33 cellular contexts compared by ENCODE assay signal in genomic region chr1:53001128-53001527, GRCh38.
"Had no signal": no experiment of that assay in that cellular context is flagged by ENCODE, and none has a peak within 500 bp of the region (broad histone marks: within the 10 kb centered on the region; RNA-seq: fewer than 3 reads in every experiment).

No MANE protein-coding gene starts in this region.

- H3K4me3 Mint-ChIP-seq: activated CD4-positive, alpha-beta memory T cell treated with anti-CD3 and anti-CD28 coated beads for 36 hours; activated CD4-positive, alpha-beta T cell treated with anti-CD3 and anti-CD28 coated beads for 36 hours; activated naive CD4-positive, alpha-beta T cell treated with anti-CD3 and anti-CD28 coated beads, Interleukin-2, amount 10 ng/mL, durations not matched to agents 7 days and 5 days; activated naive CD8-positive, alpha-beta T cell; activated naive CD8-positive, alpha-beta T cell treated with anti-CD3 and anti-CD28 coated beads, Interleukin-2, amount 50 U/mL, for 24 hours; activated T-cell treated with anti-CD3 and anti-CD28 coated beads, Interleukin-2, amount 50 U/mL, for 4 hours; activated T-helper 1 cell treated with anti-CD3 and anti-CD28 coated beads, Interleukin-12 subunit alpha, Interleukin-12 subunit beta, Interleukin-2, Interleukin-4 antibody, amounts not matched to agents 30 ng/mL and 10 ng/mL and 1 ng/mL, durations not matched to agents 14 hours and 24 hours and 36 hours; brain; T-helper 1 cell treated with Interleukin-12 subunit alpha and Interleukin-12 subunit beta and Interleukin-4 antibody, amounts not matched to agents 30 μg/mL and 1 μg/mL, for 36 hours; T-helper 2 cell treated with Interferon-gamma antibody and Interleukin-4, amounts not matched to agents 5 μg/mL and 100 μg/mL, for 36 hours; WTC11 had no signal

- H3K27me3 Mint-ChIP-seq: activated CD4-positive, alpha-beta memory T cell treated with anti-CD3 and anti-CD28 coated beads for 36 hours; activated CD4-positive, alpha-beta T cell treated with anti-CD3 and anti-CD28 coated beads for 36 hours; activated naive CD4-positive, alpha-beta T cell treated with anti-CD3 and anti-CD28 coated beads, Interleukin-2, amount 10 ng/mL, durations not matched to agents 7 days and 5 days; activated naive CD8-positive, alpha-beta T cell; activated naive CD8-positive, alpha-beta T cell treated with anti-CD3 and anti-CD28 coated beads, Interleukin-2, amount 50 U/mL, for 24 hours had no signal

- H3K4me1 Mint-ChIP-seq: activated CD4-positive, alpha-beta T cell treated with anti-CD3 and anti-CD28 coated beads for 36 hours; activated naive CD4-positive, alpha-beta T cell treated with anti-CD3 and anti-CD28 coated beads, Interleukin-2, amount 10 ng/mL, durations not matched to agents 7 days and 5 days; activated naive CD8-positive, alpha-beta T cell treated with anti-CD3 and anti-CD28 coated beads, Interleukin-2, amount 50 U/mL, for 24 hours; brain; WTC11 had no signal

- DNase-seq: activated CD4-positive, alpha-beta memory T cell treated with anti-CD3 and anti-CD28 coated beads for 36 hours; activated CD4-positive, alpha-beta T cell treated with anti-CD3 and anti-CD28 coated beads for 36 hours; activated CD4-positive, alpha-beta T cell treated with anti-CD3 and anti-CD28 coated beads, Interleukin-2, amount 50 U/mL, for 1 hour; activated CD8-positive, alpha-beta memory T cell treated with anti-CD3 and anti-CD28 coated beads, Interleukin-2, amount 50 U/mL, for 4 hours; activated naive CD4-positive, alpha-beta T cell treated with anti-CD3 and anti-CD28 coated beads, Interleukin-2, amount 10 ng/mL, durations not matched to agents 7 days and 5 days; activated naive CD8-positive, alpha-beta T cell treated with anti-CD3 and anti-CD28 coated beads, Interleukin-2, amount 50 U/mL, for 24 hours; activated T-cell treated with anti-CD3 and anti-CD28 coated beads for 4 hours; activated T-cell treated with anti-CD3 and anti-CD28 coated beads, Interleukin-2, amount 50 U/mL, for 4 hours; anterior cingulate cortex; caudate nucleus; cerebellar nuclear complex; KG1; MM.1S; NCI-H1048; NCI-H1105 treated with DMSO at 0.1 percent for 48 hours; NCI-H1694; NCI-H1930; NCI-H2081 treated with DMSO at 0.1 percent for 48 hours; NCI-H226; NCI-H524 treated with DMSO at 0.1 percent for 48 hours; PC-3; Peyer's patch; RPMI8226; SIG-M5 had no signal

- H3K27ac Mint-ChIP-seq: activated CD4-positive, alpha-beta memory T cell treated with anti-CD3 and anti-CD28 coated beads for 36 hours; activated CD4-positive, alpha-beta T cell treated with anti-CD3 and anti-CD28 coated beads for 36 hours; activated naive CD4-positive, alpha-beta T cell treated with anti-CD3 and anti-CD28 coated beads, Interleukin-2, amount 10 ng/mL, durations not matched to agents 7 days and 5 days; activated naive CD8-positive, alpha-beta T cell; activated naive CD8-positive, alpha-beta T cell treated with anti-CD3 and anti-CD28 coated beads, Interleukin-2, amount 50 U/mL, for 24 hours; activated T-helper 1 cell treated with anti-CD3 and anti-CD28 coated beads, Interleukin-12 subunit alpha, Interleukin-12 subunit beta, Interleukin-2, Interleukin-4 antibody, amounts not matched to agents 30 ng/mL and 10 ng/mL and 1 ng/mL, durations not matched to agents 14 hours and 24 hours and 36 hours; brain; T-helper 1 cell treated with Interleukin-12 subunit alpha and Interleukin-12 subunit beta and Interleukin-4 antibody, amounts not matched to agents 30 μg/mL and 1 μg/mL, for 36 hours; T-helper 2 cell treated with Interferon-gamma antibody and Interleukin-4, amounts not matched to agents 5 μg/mL and 100 μg/mL, for 36 hours; WTC11 had no signal

- ATAC-seq: activated CD4-positive, alpha-beta T cell treated with anti-CD3 and anti-CD28 coated beads for 36 hours; activated CD4-positive, CD25-positive, alpha-beta regulatory T cell treated with anti-CD3 and anti-CD28 coated beads, Interleukin-2, amount 50 U/mL, for 24 hours; activated naive CD8-positive, alpha-beta T cell treated with anti-CD3 and anti-CD28 coated beads, Interleukin-2, amount 50 U/mL, for 24 hours; activated T-cell treated with anti-CD3 and anti-CD28 coated beads, Interleukin-2, amount 50 U/mL, for 4 hours; PC-3; Right ventricle myocardium inferior; SK-N-SH treated with all-trans-retinoic acid at 6 μM for 48 hours; WTC11 had no signal

- H3K9me3 Mint-ChIP-seq: activated CD4-positive, alpha-beta memory T cell treated with anti-CD3 and anti-CD28 coated beads for 36 hours; activated naive CD8-positive, alpha-beta T cell treated with anti-CD3 and anti-CD28 coated beads, Interleukin-2, amount 50 U/mL, for 24 hours; activated T-cell treated with anti-CD3 and anti-CD28 coated beads, Interleukin-2, amount 50 U/mL, for 4 hours; activated T-helper 1 cell treated with anti-CD3 and anti-CD28 coated beads, Interleukin-12 subunit alpha, Interleukin-12 subunit beta, Interleukin-2, Interleukin-4 antibody, amounts not matched to agents 30 ng/mL and 10 ng/mL and 1 ng/mL, durations not matched to agents 14 hours and 24 hours and 36 hours had no signal
